Comparison of ENCODE assay signal across 7 cellular contexts in genomic region chr19:4379383-4380253, GRCh38. TPM values are rescaled to one million over a fixed set of nuclear protein-coding genes. Genes with fewer than 3 reads are reported as not detected.
DNase-seq lines count a peak whose midpoint lies in the region; ATAC-seq and TF ChIP-seq lines count a peak whose summit lies in the region.

No MANE protein-coding gene starts in this region.

- H3K9me3 Mint-ChIP-seq in endothelial cell (ENCODE audit: unreplicated experiment) = no peaks in the 10 kb centered on the region

- peaks cover 11% of the 10 kb centered on the region for H3K36me3 Mint-ChIP-seq in endothelial cell (ENCODE audit: low read depth, unreplicated experiment)

- H3K4me3 Mint-ChIP-seq in endothelial cell (ENCODE audit: unreplicated experiment) = peak overlapping the region; percentile 15

- no peaks in the 10 kb centered on the region; the same call in 1 of the 2 replicates for H3K36me3 ChIP-seq in GM23248 (ENCODE audit: low read depth)
- H3K36me3 ChIP-seq in PC-9 (ENCODE audit: low read depth) = no peaks in the 10 kb centered on the region
- no peaks in the 10 kb centered on the region for H3K36me3 ChIP-seq in prostate gland

- BruUV-seq in PC-9 (replicated peaks; lab: Mats Ljungman, UMichigan) = no TSS peak

- no peak for TF ChIP-seq POLR2A in prostate gland (IDR thresholded peaks at IDR 0.05)

- POLR2A ChIA-PET in PC-9 (lab: Charles Lee; ENCODE audit: unreplicated experiment) = interaction anchor here (0.6 kb wide), 1 partner anchor 447 kb away, joined by 3 read pairs; no protein-coding TSS in a partner anchor

- no peak overlapping the region for H3K9ac ChIP-seq in GM23248

- H3K4me2 ChIP-seq in GM23248 (ENCODE audit: unreplicated experiment) (no peak overlapping the region), PC-9 (peak overlapping the region; percentile 65)

- ATAC-seq in GM21381 (IDR thresholded peaks at IDR 0.05; ENCODE audit: unreplicated experiment) = no peak

- no peak overlapping the region for H3K27ac ChIP-seq in GM23248
- H3K27ac ChIP-seq in PC-9 = no peak overlapping the region
- peak overlapping the region; percentile 29 to 35 for H3K27ac ChIP-seq in prostate gland

- no peaks in the 10 kb centered on the region for H3K9me2 ChIP-seq in GM23248 (ENCODE audit: insufficient read depth)
- H3K9me2 ChIP-seq in PC-9 (ENCODE audit: insufficient read depth) = no peaks in the 10 kb centered on the region

- H3F3A ChIP-seq in GM23248 (ENCODE audit: insufficient read depth) (peaks cover 26% of the 10 kb centered on the region), PC-9 (ENCODE audit: insufficient read depth, low read depth) (peaks cover 50% of the 10 kb centered on the region)

- peak; percentile 45 for DNase-seq in GM23248
- peak; percentile 77 to 88 for DNase-seq in PC-9
- DNase-seq in endothelial cell (ENCODE audit: low spot score) = no peak
- DNase-seq in prostate gland (ENCODE audit: low spot score) = peak; percentile 82
- no peak for DNase-seq in mesenteric fat pad (ENCODE audit: low spot score)
- DNase-seq in CD1c-positive myeloid dendritic cell (ENCODE audit: extremely low spot score) = no peak

- H3K27me3 Mint-ChIP-seq in endothelial cell (ENCODE audit: unreplicated experiment) = peaks cover 12% of the 10 kb centered on the region

- peaks cover 98% of the 10 kb centered on the region for H3K79me2 ChIP-seq in GM23248 (ENCODE audit: insufficient read depth)
- H3K79me2 ChIP-seq in PC-9 (ENCODE audit: low read depth) = peaks cover 18% of the 10 kb centered on the region

- TF ChIP-seq CTCF in PC-9 (conservative IDR thresholded peaks at IDR 0.05) = no peak
- TF ChIP-seq CTCF in endothelial cell (IDR thresholded peaks at IDR 0.05; ENCODE audit: unreplicated experiment) = no peak
- TF ChIP-seq CTCF in prostate gland (IDR thresholded peaks at IDR 0.05) = no peak

- H2AFZ ChIP-seq in GM23248 = no peak overlapping the region
- no peak overlapping the region for H2AFZ ChIP-seq in PC-9

- peaks cover 31% of the 10 kb centered on the region for H3K4me1 Mint-ChIP-seq in endothelial cell (ENCODE audit: unreplicated experiment)

- no peaks in the 10 kb centered on the region for H3K27me3 ChIP-seq in GM23248 (replicated peaks; ENCODE audit: insufficient read depth)
- no peaks in the 10 kb centered on the region for H3K27me3 ChIP-seq in PC-9 (ENCODE audit: insufficient read depth, low read depth)
- H3K27me3 ChIP-seq in prostate gland (replicated peaks; ENCODE audit: insufficient read depth) = no peaks in the 10 kb centered on the region

- intact Hi-C loops in PC-9 (cut with micrococcal nuclease; ENCODE audit: unreplicated experiment) = loop anchor here (1.0 to 10.0 kb wide), 3 partner anchors 9 to 392 kb away; partner anchors contain the start of genes DPP9 and EEF2
- intact Hi-C loops in prostate gland (cut with DNase I) = no loop called here

- 78 to 85% methylated on average over 19 to 20 of the region's 20 CpGs for WGBS in GM23248 (ENCODE audit: low coverage in 1 of 2, low lambda C conversion rate in 2 of 2, missing lambda C conversion rate in 2 of 2), 2 experiments
- 31% methylated on average over 20 of the region's 20 CpGs for WGBS in prostate gland

- no peaks in the 10 kb centered on the region for H3K9me3 ChIP-seq in GM23248 (ENCODE audit: low read depth)
- no peaks in the 10 kb centered on the region for H3K9me3 ChIP-seq in PC-9 (ENCODE audit: insufficient read depth, low read depth)
- H3K9me3 ChIP-seq in prostate gland = no peaks in the 10 kb centered on the region

- H4K20me1 ChIP-seq in GM23248 (ENCODE audit: insufficient read depth) (no peaks in the 10 kb centered on the region; the same call in 1 of the 2 replicates), PC-9 (ENCODE audit: insufficient read depth) (peaks cover 17% of the 10 kb centered on the region)

- H3K4me1 ChIP-seq in GM23248 (ENCODE audit: insufficient read depth) (peaks cover 32% of the 10 kb centered on the region), PC-9 (replicated peaks; ENCODE audit: insufficient read depth) (peaks cover 53% of the 10 kb centered on the region), prostate gland (replicated peaks) (peaks cover 33% of the 10 kb centered on the region)

- H3K4me3 ChIP-seq in GM23248 (no peak overlapping the region), PC-9 (no peak overlapping the region), prostate gland (no peak overlapping the region)

- CTCF ChIA-PET in PC-9 (lab: Charles Lee) = no interaction called here

- peak overlapping the region; percentile 37 for H3K27ac Mint-ChIP-seq in endothelial cell (ENCODE audit: unreplicated experiment)

- in situ Hi-C loops in GM23248 (cut with MboI) = no loop called here

RNA-seq across cellular contexts. Expression of gene SH3GL1, which starts 20.7 kb away (rescaled TPM):
- 114 and 141 TPM in 2 replicates for total RNA-seq in GM23248 (2014; rRNA removed; shearing (Covaris generic))
- 151 and 159 TPM in 2 replicates for polyA plus RNA-seq in GM23248 (2016; fragmentation: Nextera tagmentation; extraction: Ambion mirVana)
- total RNA-seq in PC-9 (2021) (45.8 and 49.2 TPM in 2 replicates), endothelial cell (ENCODE audit: unreplicated experiment) (128 TPM), prostate gland (10 to 100 TPM; 35.4 to 54.7 TPM), mesenteric fat pad (91.2 TPM)

RNA-seq across cellular contexts. Expression of gene CHAF1A, which starts 22.8 kb away (rescaled TPM):
- 9.1 and 11.6 TPM in 2 replicates for total RNA-seq in GM23248 (2014; rRNA removed; shearing (Covaris generic))
- polyA plus RNA-seq in GM23248 (2016; fragmentation: Nextera tagmentation; extraction: Ambion mirVana) = 11.9 and 12.6 TPM in 2 replicates
- total RNA-seq in PC-9 (2021) (24.3 and 30.0 TPM in 2 replicates), endothelial cell (ENCODE audit: unreplicated experiment) (29.8 TPM), prostate gland (10 to 100 TPM; 13.0 to 18.1 TPM), mesenteric fat pad (6.0 TPM)

RNA-seq across cellular contexts. Expression of gene MPND, which starts 36.3 kb away (rescaled TPM):
- 3.0 and 6.2 TPM in 2 replicates for total RNA-seq in GM23248 (2014; rRNA removed; shearing (Covaris generic))
- polyA plus RNA-seq in GM23248 (2016; fragmentation: Nextera tagmentation; extraction: Ambion mirVana) = 5.0 and 8.4 TPM in 2 replicates
- total RNA-seq in PC-9 (2021) (12.6 and 19.1 TPM in 2 replicates), endothelial cell (ENCODE audit: unreplicated experiment) (18.3 TPM), prostate gland (10 to 100 TPM; 12.5 to 18.2 TPM), mesenteric fat pad (14.4 TPM)

RNA-seq across cellular contexts. Expression of gene STAP2, which starts 41.0 kb away (rescaled TPM):
- total RNA-seq in GM23248 (2014; rRNA removed; shearing (Covaris generic)) = 1.8 and 6.4 TPM in 2 replicates
- polyA plus RNA-seq in GM23248 (2016; fragmentation: Nextera tagmentation; extraction: Ambion mirVana) = 1.7 TPM in 2 replicates
- total RNA-seq in PC-9 (2021) = 26.9 and 29.8 TPM in 2 replicates
- total RNA-seq in endothelial cell (ENCODE audit: unreplicated experiment) = 66.2 TPM
- 100 to 1,000 TPM in 1 of 2 donors, 10 to 100 TPM in 1; 47.9 to 107 TPM for total RNA-seq in prostate gland
- 3.0 TPM for total RNA-seq in mesenteric fat pad

Comparison
In these comparisons a context has a peak if more than half of its experiments do, and no peak if none do; other contexts are left out.
1. DNase-seq: peak in GM23248 (single experiment), PC-9 (2 of 2) and prostate gland (single experiment); none in endothelial cell (single experiment), mesenteric fat pad (single experiment) and CD1c-positive myeloid dendritic cell (single experiment).
2. H3K27ac ChIP-seq: peak in prostate gland (2 of 2); none in GM23248 (single experiment) and PC-9 (single experiment).